25 cellular contexts compared by ENCODE assay signal in the genomic region with DNA sequence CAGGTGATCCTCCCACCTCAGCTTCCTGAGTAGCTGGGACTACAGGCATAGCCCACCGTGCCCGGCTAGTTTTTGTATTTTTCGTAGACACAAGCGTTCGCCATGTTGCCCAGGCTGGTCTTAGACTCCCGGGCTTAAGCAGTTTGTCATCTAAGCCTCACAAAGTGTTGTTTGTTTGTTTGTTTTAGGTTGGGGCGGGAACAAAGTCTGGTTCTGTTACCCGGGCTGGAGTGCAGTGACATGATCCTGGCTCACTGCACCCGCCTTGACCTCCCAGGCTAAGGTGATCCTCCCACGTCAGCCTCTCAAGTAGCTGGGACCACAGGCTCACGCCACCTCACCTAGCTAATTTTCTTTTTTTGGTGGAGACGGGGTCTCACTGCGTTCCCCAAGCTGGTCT. TPM values are rescaled to one million over a fixed set of nuclear protein-coding genes. Genes with fewer than 3 reads are reported as not detected.
A peak's percentile ranks its signal among the peaks of the same experiment; 100 is the strongest.
DNase-seq lines count a peak whose midpoint lies in the region; ATAC-seq, FAIRE-seq and TF ChIP-seq lines count a peak whose summit lies in the region.
"Had no signal": no experiment of that assay in that cellular context is flagged by ENCODE, and none has a peak within 500 bp of the region (broad histone marks: within the 10 kb centered on the region; RNA-seq: fewer than 3 reads in every experiment).

No MANE protein-coding gene starts in this region.

- H4K20me1 ChIP-seq in HepG2 (ENCODE audit: insufficient read depth, low read length) = 0 out of 2 replicates have a peak, but pooled peaks cover 4% of the 10 kb centered on the region

- H3K27ac ChIP-seq in RWPE1 (peak overlapping the region; percentile 38), HepG2 (ENCODE audit: extremely low read length, insufficient read depth, low read length) (no peak overlapping the region), right lobe of liver (no peak overlapping the region), coronary artery (no peak overlapping the region)
- H3K27ac ChIP-seq: BLaER1 had no signal

- POLR2A ChIA-PET in RWPE1 (lab: Yijun Ruan, JAX; ENCODE audit: low non-redundant PET) (no interaction called here), HepG2 (lab: Yijun Ruan, JAX) (no interaction called here)

- intact Hi-C loops in HepG2 (cut with micrococcal nuclease; ENCODE audit: unreplicated experiment) = no loop called here
- intact Hi-C loops in right lobe of liver (cut with DNase I) = no loop called here

- no TSS peak for BruUV-seq in HepG2 (replicated peaks; lab: Mats Ljungman, UMichigan)

- H3K4me3 ChIP-seq in HepG2 (replicated peaks in 1 of 3; ENCODE audit: insufficient read depth in 1 of 3, low read depth in 2 of 3, low read length in 3 of 3) (no peak overlapping the region), right lobe of liver (no peak overlapping the region), coronary artery (no peak overlapping the region)
- H3K4me3 ChIP-seq: BLaER1 had no signal

- no peak overlapping the region for H3K9ac ChIP-seq in HepG2 (ENCODE audit: insufficient read depth, low read depth, low read length)
- H3K9ac ChIP-seq: BLaER1 had no signal

- TF ChIP-seq POLR2A in HepG2 (IDR thresholded peaks at IDR 0.05; ENCODE audit: insufficient read depth in 1 of 2, low read depth in 2 of 2, low read length in 2 of 2) (no peak), right lobe of liver (IDR thresholded peaks at IDR 0.05) (no peak)

- H3K36me3 ChIP-seq in HepG2 (replicated peaks in 1 of 2; ENCODE audit: control insufficient read depth in 1 of 2, insufficient read depth in 2 of 2, low read length in 2 of 2) (peaks cover 45 to 85% of the 10 kb centered on the region in 2 experiments), right lobe of liver (peaks cover 0 to 90% (median 53%) of the 10 kb centered on the region in 4 donors)

- TF ChIP-seq RAD21 in HepG2 (CRISPR knock-in tag; IDR thresholded peaks at IDR 0.05) = no peak

- no peak for TF ChIP-seq CTCF in RWPE1 (conservative IDR thresholded peaks at IDR 0.05; ENCODE audit: low read depth)
- no peak for TF ChIP-seq CTCF in HepG2 (CRISPR knock-in tag; IDR thresholded peaks at IDR 0.05)
- TF ChIP-seq CTCF in right lobe of liver (IDR thresholded peaks at IDR 0.05) = no peak
- TF ChIP-seq CTCF in coronary artery (IDR thresholded peaks at IDR 0.05) = no peak

- 94% methylated on average over 13 of the region's 13 CpGs for WGBS in HepG2 (ENCODE audit: low lambda C conversion rate)
- WGBS in right lobe of liver (ENCODE audit: insufficient coverage, low coverage, low lambda C conversion rate, missing lambda C conversion rate) = 67% methylated on average over 11 of the region's 13 CpGs

- H3K27me3 ChIP-seq in HepG2 (ENCODE audit: control insufficient read depth in 1 of 2, insufficient read depth in 2 of 2, low read length in 2 of 2) = no peaks in the 10 kb centered on the region
- no peaks in the 10 kb centered on the region for H3K27me3 ChIP-seq in right lobe of liver
- H3K27me3 ChIP-seq: BE2C, BLaER1 had no signal

- in situ Hi-C loops in HepG2 (cut with HindIII; ENCODE audit: extremely low pct_ligation_motif_present, low pct_unique_long_range_greater_than_20kb) = no loop called here

- H2AFZ ChIP-seq in HepG2 (ENCODE audit: low read length) = no peak overlapping the region

- DNase-seq in RWPE1 (ENCODE audit: low spot score) (no peak), HepG2 (ENCODE audit: low spot score) (no peak), right lobe of liver (no peak), coronary artery (ENCODE audit: low spot score) (no peak), dedifferentiated amniotic fluid mesenchymal stem cell (ENCODE audit: extremely low spot score) (no peak)
- no peak for DNase-seq in stimulated activated CD8-positive, alpha-beta memory T cell treated with anti-CD3 and anti-CD28 coated beads, Interleukin-4, amount 100 ng/mL, for 48 hours
- DNase-seq: 8988T; ACHN; BE2C; C1 segment of cervical spinal cord; CD4-positive, CD25-positive, alpha-beta regulatory T cell; CD8-positive, alpha-beta memory T cell; COR-L47; DMS79 treated with DMSO at 0.1 percent for 48 hours; GF-D8 had no signal

- H3K4me2 ChIP-seq in HepG2 (ENCODE audit: low read depth, low read length) = no peak overlapping the region
- H3K4me2 ChIP-seq: BLaER1 had no signal

- no peak for FAIRE-seq in HepG2 (lab: Jason Lieb, UNC)
- FAIRE-seq: A204.1, G401.6, GM12891, GM19239 had no signal

- no peaks in the 10 kb centered on the region for H3K79me2 ChIP-seq in HepG2 (ENCODE audit: insufficient read depth, low read length)

- no peaks in the 10 kb centered on the region for H3K9me3 ChIP-seq in HepG2 (ENCODE audit: low read length)
- no peaks in the 10 kb centered on the region for H3K9me3 ChIP-seq in right lobe of liver
- H3K9me3 ChIP-seq: BE2C, BLaER1 had no signal

- CTCF ChIA-PET in RWPE1 (lab: Yijun Ruan, JAX) (interaction anchor here (0.7 to 0.8 kb wide), 3 partner anchors 9 to 121 kb away, joined by 3 to 4 read pairs (median 3); no protein-coding TSS in a partner anchor), HepG2 (lab: Yijun Ruan, JAX; ENCODE audit: low intra/inter-chr PET ratio, low total read pairs) (no interaction called here)

- TF ChIP-seq EP300 in HepG2 (IDR thresholded peaks at IDR 0.05; ENCODE audit: low read depth in 2 of 2, low read length in 2 of 2) (no peak), HepG2 (CRISPR knock-in tag; IDR thresholded peaks at IDR 0.05; ENCODE audit: borderline replicate concordance) (no peak)

- H3K4me1 ChIP-seq in HepG2 (ENCODE audit: insufficient read depth, low read length) = no peaks in the 10 kb centered on the region
- peaks cover 0 to 24% (median 12%) of the 10 kb centered on the region in 4 donors for H3K4me1 ChIP-seq in right lobe of liver

- ATAC-seq in HepG2 (no peak), right lobe of liver (peak in 3 of 4 donors; percentile 4 to 48 (median 10)), HG02973 (IDR thresholded peaks at IDR 0.05; ENCODE audit: unreplicated experiment) (no peak)

RNA-seq across cellular contexts. Expression of a gene that starts 12.6 kb away (rescaled TPM):
- not detected in 2 replicates for total RNA-seq in HepG2 (2016; rRNA removed; fragmentation: Illumina TruSeq; extraction: Trizol)
- not detected in 2 replicates for total RNA-seq in HepG2 (2016; cell fraction: cytosol; rRNA removed; fragmentation: Illumina TruSeq; extraction: Trizol; ENCODE audit: low read depth)
- not detected in 2 replicates for total RNA-seq in HepG2 (2016; cell fraction: insoluble cytoplasmic fraction; rRNA removed; fragmentation: Illumina TruSeq; extraction: Trizol)
- not detected in 2 replicates for total RNA-seq in HepG2 (2016; cell fraction: membrane; rRNA removed; fragmentation: Illumina TruSeq; extraction: Trizol)
- not detected in 2 replicates for total RNA-seq in HepG2 (2016; cell fraction: nucleus; rRNA removed; fragmentation: Illumina TruSeq; extraction: Trizol)
- 0.04 TPM in 1 of 2 replicates, not detected in the other for polyA plus RNA-seq in HepG2 (2011; rRNA removed)
- 0.03 TPM in 1 of 2 replicates, not detected in the other for polyA plus RNA-seq in HepG2 (2011; cell fraction: cytosol; rRNA removed)
- polyA plus RNA-seq in HepG2 (2011; cell fraction: nucleus; rRNA removed) = 0.47 and 0.69 TPM in 2 replicates
- 0.42 and 0.91 TPM in 2 replicates for polyA plus RNA-seq in HepG2 (2012)
- polyA plus RNA-seq in HepG2 (2016; cell fraction: cytosol; fragmentation: Illumina TruSeq; extraction: Trizol; ENCODE audit: low read depth) = not detected in 2 replicates
- polyA plus RNA-seq in HepG2 (2016; cell fraction: insoluble cytoplasmic fraction; fragmentation: Illumina TruSeq; extraction: Trizol; ENCODE audit: low read depth) = not detected in 2 replicates
- not detected in 2 replicates for polyA plus RNA-seq in HepG2 (2016; cell fraction: membrane; fragmentation: Illumina TruSeq; extraction: Trizol; ENCODE audit: low read depth)
- not detected in 2 replicates for polyA plus RNA-seq in HepG2 (2016; cell fraction: nucleus; fragmentation: Illumina TruSeq; extraction: Trizol; ENCODE audit: insufficient read depth, low read depth)
- polyA minus RNA-seq in HepG2 (2011; rRNA and poly(A)+ RNA removed; ENCODE audit: low replicate concordance) = 3.8 TPM in 1 of 2 replicates, not detected in the other
- not detected in 2 replicates for polyA minus RNA-seq in HepG2 (2011; cell fraction: cytosol; rRNA and poly(A)+ RNA removed)
- not detected in 2 replicates for polyA minus RNA-seq in HepG2 (2011; cell fraction: nucleus; rRNA and poly(A)+ RNA removed)
- 10 to 100 TPM; 27.3 to 72.8 (median 47.7) TPM for total RNA-seq in right lobe of liver

RNA-seq across cellular contexts. Expression of a gene that starts 21.6 kb away (rescaled TPM):
- total RNA-seq in HepG2 (2016; rRNA removed; fragmentation: Illumina TruSeq; extraction: Trizol) (0.21 and 0.46 TPM in 2 replicates), right lobe of liver (100 to 1,000 TPM in 2 of 6 experiments, 10 to 100 TPM in 4; 59.4 to 162 (median 80.7) TPM)
- 0.09 TPM in 1 of 2 replicates, not detected in the other for total RNA-seq in HepG2 (2016; cell fraction: cytosol; rRNA removed; fragmentation: Illumina TruSeq; extraction: Trizol; ENCODE audit: low read depth)
- 0.52 TPM in 1 of 2 replicates, not detected in the other for total RNA-seq in HepG2 (2016; cell fraction: insoluble cytoplasmic fraction; rRNA removed; fragmentation: Illumina TruSeq; extraction: Trizol)
- 0.25 and 0.52 TPM in 2 replicates for total RNA-seq in HepG2 (2016; cell fraction: membrane; rRNA removed; fragmentation: Illumina TruSeq; extraction: Trizol)
- total RNA-seq in HepG2 (2016; cell fraction: nucleus; rRNA removed; fragmentation: Illumina TruSeq; extraction: Trizol) = 0.65 and 0.72 TPM in 2 replicates
- 0.68 and 0.71 TPM in 2 replicates for polyA plus RNA-seq in HepG2 (2011; rRNA removed)
- 0.19 and 0.67 TPM in 2 replicates for polyA plus RNA-seq in HepG2 (2011; cell fraction: cytosol; rRNA removed)
- 1.8 and 3.5 TPM in 2 replicates for polyA plus RNA-seq in HepG2 (2011; cell fraction: nucleus; rRNA removed)
- 0.37 and 0.71 TPM in 2 replicates for polyA plus RNA-seq in HepG2 (2012)
- 0.06 and 0.12 TPM in 2 replicates for polyA plus RNA-seq in HepG2 (2016; cell fraction: cytosol; fragmentation: Illumina TruSeq; extraction: Trizol; ENCODE audit: low read depth)
- 0.70 and 0.90 TPM in 2 replicates for polyA plus RNA-seq in HepG2 (2016; cell fraction: insoluble cytoplasmic fraction; fragmentation: Illumina TruSeq; extraction: Trizol; ENCODE audit: low read depth)
- 0.11 and 0.40 TPM in 2 replicates for polyA plus RNA-seq in HepG2 (2016; cell fraction: membrane; fragmentation: Illumina TruSeq; extraction: Trizol; ENCODE audit: low read depth)
- polyA plus RNA-seq in HepG2 (2016; cell fraction: nucleus; fragmentation: Illumina TruSeq; extraction: Trizol; ENCODE audit: insufficient read depth, low read depth) = 3.1 and 3.6 TPM in 2 replicates
- 0.62 TPM in 1 of 2 replicates, not detected in the other for polyA minus RNA-seq in HepG2 (2011; rRNA and poly(A)+ RNA removed; ENCODE audit: low replicate concordance)
- polyA minus RNA-seq in HepG2 (2011; cell fraction: cytosol; rRNA and poly(A)+ RNA removed) = 0.40 TPM in 1 of 2 replicates, not detected in the other
- 0.26 and 0.75 TPM in 2 replicates for polyA minus RNA-seq in HepG2 (2011; cell fraction: nucleus; rRNA and poly(A)+ RNA removed)
- total RNA-seq: A673; CD4-positive, alpha-beta memory T cell; CD4-positive, CD25-positive, alpha-beta regulatory T cell; CD8-positive, alpha-beta memory T cell had no signal
- polyA plus RNA-seq: AG04450; CD4-positive, alpha-beta memory T cell; CD4-positive, CD25-positive, alpha-beta regulatory T cell; CD8-positive, alpha-beta memory T cell had no signal

RNA-seq across cellular contexts. Expression of a gene that starts 23.8 kb away (rescaled TPM):
- not detected in 2 replicates for total RNA-seq in HepG2 (2016; rRNA removed; fragmentation: Illumina TruSeq; extraction: Trizol)
- total RNA-seq in HepG2 (2016; cell fraction: cytosol; rRNA removed; fragmentation: Illumina TruSeq; extraction: Trizol; ENCODE audit: low read depth) = not detected in 2 replicates
- total RNA-seq in HepG2 (2016; cell fraction: insoluble cytoplasmic fraction; rRNA removed; fragmentation: Illumina TruSeq; extraction: Trizol) = not detected in 2 replicates
- total RNA-seq in HepG2 (2016; cell fraction: membrane; rRNA removed; fragmentation: Illumina TruSeq; extraction: Trizol) = not detected in 2 replicates
- not detected in 2 replicates for total RNA-seq in HepG2 (2016; cell fraction: nucleus; rRNA removed; fragmentation: Illumina TruSeq; extraction: Trizol)
- not detected in 2 replicates for polyA plus RNA-seq in HepG2 (2011; rRNA removed)
- not detected in 2 replicates for polyA plus RNA-seq in HepG2 (2011; cell fraction: cytosol; rRNA removed)
- not detected in 2 replicates for polyA plus RNA-seq in HepG2 (2011; cell fraction: nucleus; rRNA removed)
- not detected in 2 replicates for polyA plus RNA-seq in HepG2 (2012)
- not detected in 2 replicates for polyA plus RNA-seq in HepG2 (2016; cell fraction: cytosol; fragmentation: Illumina TruSeq; extraction: Trizol; ENCODE audit: low read depth)
- not detected in 2 replicates for polyA plus RNA-seq in HepG2 (2016; cell fraction: insoluble cytoplasmic fraction; fragmentation: Illumina TruSeq; extraction: Trizol; ENCODE audit: low read depth)
- polyA plus RNA-seq in HepG2 (2016; cell fraction: membrane; fragmentation: Illumina TruSeq; extraction: Trizol; ENCODE audit: low read depth) = not detected in 2 replicates
- not detected in 2 replicates for polyA plus RNA-seq in HepG2 (2016; cell fraction: nucleus; fragmentation: Illumina TruSeq; extraction: Trizol; ENCODE audit: insufficient read depth, low read depth)
- polyA minus RNA-seq in HepG2 (2011; rRNA and poly(A)+ RNA removed; ENCODE audit: low replicate concordance) = not detected in 2 replicates
- polyA minus RNA-seq in HepG2 (2011; cell fraction: cytosol; rRNA and poly(A)+ RNA removed) = not detected in 2 replicates
- polyA minus RNA-seq in HepG2 (2011; cell fraction: nucleus; rRNA and poly(A)+ RNA removed) = not detected in 2 replicates
- not detected for total RNA-seq in right lobe of liver
- total RNA-seq: A673; CD4-positive, alpha-beta memory T cell; CD4-positive, CD25-positive, alpha-beta regulatory T cell; CD8-positive, alpha-beta memory T cell had no signal
- polyA plus RNA-seq: AG04450; CD14-positive monocyte; CD4-positive, alpha-beta memory T cell; CD4-positive, CD25-positive, alpha-beta regulatory T cell; CD8-positive, alpha-beta memory T cell had no signal

RNA-seq across cellular contexts. Expression of a gene that starts 26.9 kb away (rescaled TPM):
- total RNA-seq in HepG2 (2016; rRNA removed; fragmentation: Illumina TruSeq; extraction: Trizol) (13.7 and 16.7 TPM in 2 replicates), right lobe of liver (10 to 100 TPM; 15.4 to 21.9 (median 20.3) TPM)
- 7.4 and 7.9 TPM in 2 replicates for total RNA-seq in HepG2 (2016; cell fraction: cytosol; rRNA removed; fragmentation: Illumina TruSeq; extraction: Trizol; ENCODE audit: low read depth)
- total RNA-seq in HepG2 (2016; cell fraction: insoluble cytoplasmic fraction; rRNA removed; fragmentation: Illumina TruSeq; extraction: Trizol) = 10.7 and 17.0 TPM in 2 replicates
- total RNA-seq in HepG2 (2016; cell fraction: membrane; rRNA removed; fragmentation: Illumina TruSeq; extraction: Trizol) = 5.1 and 6.1 TPM in 2 replicates
- total RNA-seq in HepG2 (2016; cell fraction: nucleus; rRNA removed; fragmentation: Illumina TruSeq; extraction: Trizol) = 10.8 and 14.2 TPM in 2 replicates
- polyA plus RNA-seq in HepG2 (2011; rRNA removed) = 8.2 and 11.2 TPM in 2 replicates
- 4.8 and 7.0 TPM in 2 replicates for polyA plus RNA-seq in HepG2 (2011; cell fraction: cytosol; rRNA removed)
- 30.1 and 30.7 TPM in 2 replicates for polyA plus RNA-seq in HepG2 (2011; cell fraction: nucleus; rRNA removed)
- polyA plus RNA-seq in HepG2 (2012) = 7.4 and 8.1 TPM in 2 replicates
- polyA plus RNA-seq in HepG2 (2016; cell fraction: cytosol; fragmentation: Illumina TruSeq; extraction: Trizol; ENCODE audit: low read depth) = 1.6 and 1.8 TPM in 2 replicates
- polyA plus RNA-seq in HepG2 (2016; cell fraction: insoluble cytoplasmic fraction; fragmentation: Illumina TruSeq; extraction: Trizol; ENCODE audit: low read depth) = 10.7 and 13.7 TPM in 2 replicates
- 2.1 and 2.5 TPM in 2 replicates for polyA plus RNA-seq in HepG2 (2016; cell fraction: membrane; fragmentation: Illumina TruSeq; extraction: Trizol; ENCODE audit: low read depth)
- 25.7 and 27.7 TPM in 2 replicates for polyA plus RNA-seq in HepG2 (2016; cell fraction: nucleus; fragmentation: Illumina TruSeq; extraction: Trizol; ENCODE audit: insufficient read depth, low read depth)
- polyA minus RNA-seq in HepG2 (2011; rRNA and poly(A)+ RNA removed; ENCODE audit: low replicate concordance) = 13.6 and 18.7 TPM in 2 replicates
- polyA minus RNA-seq in HepG2 (2011; cell fraction: cytosol; rRNA and poly(A)+ RNA removed) = 7.8 and 7.9 TPM in 2 replicates
- 17.4 and 19.9 TPM in 2 replicates for polyA minus RNA-seq in HepG2 (2011; cell fraction: nucleus; rRNA and poly(A)+ RNA removed)

RNA-seq across cellular contexts. Expression of a gene that starts 33.9 kb away (rescaled TPM):
- total RNA-seq in HepG2 (2016; rRNA removed; fragmentation: Illumina TruSeq; extraction: Trizol) (0.13 TPM in 1 of 2 replicates, not detected in the other), right lobe of liver (under 1 TPM in 4 of 6 experiments, not detected in 2; 0.31 to 0.90 (median 0.41) TPM)
- not detected in 2 replicates for total RNA-seq in HepG2 (2016; cell fraction: cytosol; rRNA removed; fragmentation: Illumina TruSeq; extraction: Trizol; ENCODE audit: low read depth)
- total RNA-seq in HepG2 (2016; cell fraction: insoluble cytoplasmic fraction; rRNA removed; fragmentation: Illumina TruSeq; extraction: Trizol) = not detected in 2 replicates
- total RNA-seq in HepG2 (2016; cell fraction: membrane; rRNA removed; fragmentation: Illumina TruSeq; extraction: Trizol) = 0.15 TPM in 1 of 2 replicates, not detected in the other
- not detected in 2 replicates for total RNA-seq in HepG2 (2016; cell fraction: nucleus; rRNA removed; fragmentation: Illumina TruSeq; extraction: Trizol)
- polyA plus RNA-seq in HepG2 (2011; rRNA removed) = 0.09 TPM in 2 replicates
- 0.11 TPM in 1 of 2 replicates, not detected in the other for polyA plus RNA-seq in HepG2 (2011; cell fraction: cytosol; rRNA removed)
- 1.3 and 1.6 TPM in 2 replicates for polyA plus RNA-seq in HepG2 (2011; cell fraction: nucleus; rRNA removed)
- polyA plus RNA-seq in HepG2 (2012) = 0.60 and 0.79 TPM in 2 replicates
- polyA plus RNA-seq in HepG2 (2016; cell fraction: cytosol; fragmentation: Illumina TruSeq; extraction: Trizol; ENCODE audit: low read depth) = 0.18 and 0.26 TPM in 2 replicates
- 0.16 and 0.24 TPM in 2 replicates for polyA plus RNA-seq in HepG2 (2016; cell fraction: insoluble cytoplasmic fraction; fragmentation: Illumina TruSeq; extraction: Trizol; ENCODE audit: low read depth)
- 0.22 and 0.28 TPM in 2 replicates for polyA plus RNA-seq in HepG2 (2016; cell fraction: membrane; fragmentation: Illumina TruSeq; extraction: Trizol; ENCODE audit: low read depth)
- polyA plus RNA-seq in HepG2 (2016; cell fraction: nucleus; fragmentation: Illumina TruSeq; extraction: Trizol; ENCODE audit: insufficient read depth, low read depth) = 1.4 and 1.5 TPM in 2 replicates
- 0.42 TPM in 1 of 2 replicates, not detected in the other for polyA minus RNA-seq in HepG2 (2011; rRNA and poly(A)+ RNA removed; ENCODE audit: low replicate concordance)
- polyA minus RNA-seq in HepG2 (2011; cell fraction: cytosol; rRNA and poly(A)+ RNA removed) = not detected in 2 replicates
- 0.26 and 0.50 TPM in 2 replicates for polyA minus RNA-seq in HepG2 (2011; cell fraction: nucleus; rRNA and poly(A)+ RNA removed)
- total RNA-seq: CD4-positive, CD25-positive, alpha-beta regulatory T cell had no signal
- polyA plus RNA-seq: CD14-positive monocyte; CD4-positive, alpha-beta memory T cell; CD4-positive, CD25-positive, alpha-beta regulatory T cell; CD8-positive, alpha-beta memory T cell had no signal

Comparison
In these comparisons a context has a peak if more than half of its experiments do, and no peak if none do; other contexts are left out.
1. ATAC-seq: peak in right lobe of liver (3 of 4); none in HepG2 (single experiment) and HG02973 (single experiment).
2. RNA of a gene that starts 12.6 kb away (total RNA-seq): 27.3 to 72.8 TPM in right lobe of liver; not detected in HepG2; every median in the first group is over 10 times any median in the second.
3. RNA of a gene that starts 21.6 kb away (total RNA-seq): 59.4 to 162 TPM in right lobe of liver; 0.09 to 0.72 TPM in HepG2; every median in the first group is over 10 times any median in the second.